Comparison of ENCODE assay signal across 1 cellular context in the genomic region with DNA sequence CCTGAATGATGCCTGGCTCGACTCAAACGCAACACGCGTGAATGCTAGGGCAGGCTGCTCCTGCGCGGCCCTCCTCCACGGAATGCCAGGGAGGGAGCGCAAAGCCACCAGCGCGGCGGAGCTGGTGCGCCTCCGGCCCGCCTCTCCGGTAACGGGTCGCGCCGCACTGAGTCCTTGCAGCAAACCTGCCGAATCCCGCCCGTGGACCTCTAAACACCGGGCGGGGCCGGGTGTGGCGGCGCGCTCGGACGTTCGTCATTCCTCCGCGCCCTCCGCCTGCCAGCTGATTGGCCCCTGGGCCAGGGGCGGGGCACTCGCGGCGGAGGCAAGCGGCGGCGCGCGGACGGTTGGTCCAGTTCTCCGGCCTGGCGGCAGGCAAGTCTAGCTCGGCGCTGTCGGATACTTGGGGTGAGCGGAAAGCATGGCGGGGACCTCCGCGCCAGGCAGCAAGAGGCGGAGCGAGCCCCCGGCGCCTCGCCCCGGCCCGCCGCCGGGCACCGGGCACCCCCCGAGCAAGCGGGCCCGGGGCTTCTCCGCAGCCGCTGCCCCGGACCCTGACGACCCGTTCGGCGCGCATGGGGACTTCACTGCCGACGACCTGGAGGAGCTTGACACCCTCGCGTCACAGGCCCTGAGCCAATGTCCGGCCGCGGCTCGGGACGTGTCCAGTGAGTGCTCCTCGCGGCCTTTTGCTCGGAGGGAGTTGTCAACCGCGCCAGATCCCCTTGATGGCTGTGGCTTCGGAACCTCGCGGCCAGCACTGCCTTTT.
TF ChIP-seq lines count a peak whose summit lies in the region.

Gene ATRIP (plus strand): TSS at position 313 of the 769 bp plus-strand sequence. CDS start 109 bp downstream, at position 422.

TF ChIP-seq in SK-N-SH, 30 proteins besides CTCF, POLR2A, EP300 and RAD21 (continued from another document):
- TF ChIP-seq, protein P1, sequence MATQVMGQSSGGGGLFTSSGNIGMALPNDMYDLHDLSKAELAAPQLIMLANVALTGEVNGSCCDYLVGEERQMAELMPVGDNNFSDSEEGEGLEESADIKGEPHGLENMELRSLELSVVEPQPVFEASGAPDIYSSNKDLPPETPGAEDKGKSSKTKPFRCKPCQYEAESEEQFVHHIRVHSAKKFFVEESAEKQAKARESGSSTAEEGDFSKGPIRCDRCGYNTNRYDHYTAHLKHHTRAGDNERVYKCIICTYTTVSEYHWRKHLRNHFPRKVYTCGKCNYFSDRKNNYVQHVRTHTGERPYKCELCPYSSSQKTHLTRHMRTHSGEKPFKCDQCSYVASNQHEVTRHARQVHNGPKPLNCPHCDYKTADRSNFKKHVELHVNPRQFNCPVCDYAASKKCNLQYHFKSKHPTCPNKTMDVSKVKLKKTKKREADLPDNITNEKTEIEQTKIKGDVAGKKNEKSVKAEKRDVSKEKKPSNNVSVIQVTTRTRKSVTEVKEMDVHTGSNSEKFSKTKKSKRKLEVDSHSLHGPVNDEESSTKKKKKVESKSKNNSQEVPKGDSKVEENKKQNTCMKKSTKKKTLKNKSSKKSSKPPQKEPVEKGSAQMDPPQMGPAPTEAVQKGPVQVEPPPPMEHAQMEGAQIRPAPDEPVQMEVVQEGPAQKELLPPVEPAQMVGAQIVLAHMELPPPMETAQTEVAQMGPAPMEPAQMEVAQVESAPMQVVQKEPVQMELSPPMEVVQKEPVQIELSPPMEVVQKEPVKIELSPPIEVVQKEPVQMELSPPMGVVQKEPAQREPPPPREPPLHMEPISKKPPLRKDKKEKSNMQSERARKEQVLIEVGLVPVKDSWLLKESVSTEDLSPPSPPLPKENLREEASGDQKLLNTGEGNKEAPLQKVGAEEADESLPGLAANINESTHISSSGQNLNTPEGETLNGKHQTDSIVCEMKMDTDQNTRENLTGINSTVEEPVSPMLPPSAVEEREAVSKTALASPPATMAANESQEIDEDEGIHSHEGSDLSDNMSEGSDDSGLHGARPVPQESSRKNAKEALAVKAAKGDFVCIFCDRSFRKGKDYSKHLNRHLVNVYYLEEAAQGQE (IDR thresholded peaks at IDR 0.05; ENCODE audit: low read depth, low read length): peak; percentile 45; the same call in 1 of the 2 replicates
- TF ChIP-seq RCOR1 (IDR thresholded peaks at IDR 0.05; ENCODE audit: low read length) (no peak; the same call in 1 of the 2 replicates), JUND (IDR thresholded peaks at IDR 0.05) (no peak), YY1 (IDR thresholded peaks at IDR 0.05; ENCODE audit: low read depth) (peak; percentile 52; the same call in 1 of the 2 replicates), POLR2AphosphoS5 (IDR thresholded peaks at IDR 0.05; ENCODE audit: low read depth, low read length) (peak; percentile 93), NFIC (IDR thresholded peaks at IDR 0.05; ENCODE audit: borderline replicate concordance) (no peak), TAF1 (IDR thresholded peaks at IDR 0.05; ENCODE audit: borderline replicate concordance, low read depth, low read length) (peak; percentile 91), MXI1 (IDR thresholded peaks at IDR 0.05; ENCODE audit: low read depth, low read length) (peak; percentile 86), RFX5 (IDR thresholded peaks at IDR 0.05; ENCODE audit: low read length) (no peak), FOXJ3 (CRISPR knock-in tag; IDR thresholded peaks at IDR 0.05) (no peak), TEAD4 (IDR thresholded peaks at IDR 0.05; ENCODE audit: borderline replicate concordance, insufficient read depth) (no peak), ELF1 (IDR thresholded peaks at IDR 0.05) (no peak; the same call in 1 of the 2 replicates), USF1 (IDR thresholded peaks at IDR 0.05; ENCODE audit: borderline replicate concordance, low read depth) (no peak), GATA2 (CRISPR knock-in tag; IDR thresholded peaks at IDR 0.05) (no peak), CHD2 (IDR thresholded peaks at IDR 0.05; ENCODE audit: low read length, partially characterized antibody) (peak; percentile 20), EZH2phosphoT487 (IDR thresholded peaks at IDR 0.05; ENCODE audit: borderline replicate concordance, low read depth) (no peak), RXRA (IDR thresholded peaks at IDR 0.05; ENCODE audit: borderline replicate concordance, low read depth) (no peak), TCF12 (IDR thresholded peaks at IDR 0.05) (no peak), SIN3A (IDR thresholded peaks at IDR 0.05; ENCODE audit: borderline replicate concordance, low read depth, low read length) (peak; percentile 95), FOSL2 (IDR thresholded peaks at IDR 0.05; ENCODE audit: borderline replicate concordance, low read depth) (no peak)
- TF ChIP-seq, protein P2, sequence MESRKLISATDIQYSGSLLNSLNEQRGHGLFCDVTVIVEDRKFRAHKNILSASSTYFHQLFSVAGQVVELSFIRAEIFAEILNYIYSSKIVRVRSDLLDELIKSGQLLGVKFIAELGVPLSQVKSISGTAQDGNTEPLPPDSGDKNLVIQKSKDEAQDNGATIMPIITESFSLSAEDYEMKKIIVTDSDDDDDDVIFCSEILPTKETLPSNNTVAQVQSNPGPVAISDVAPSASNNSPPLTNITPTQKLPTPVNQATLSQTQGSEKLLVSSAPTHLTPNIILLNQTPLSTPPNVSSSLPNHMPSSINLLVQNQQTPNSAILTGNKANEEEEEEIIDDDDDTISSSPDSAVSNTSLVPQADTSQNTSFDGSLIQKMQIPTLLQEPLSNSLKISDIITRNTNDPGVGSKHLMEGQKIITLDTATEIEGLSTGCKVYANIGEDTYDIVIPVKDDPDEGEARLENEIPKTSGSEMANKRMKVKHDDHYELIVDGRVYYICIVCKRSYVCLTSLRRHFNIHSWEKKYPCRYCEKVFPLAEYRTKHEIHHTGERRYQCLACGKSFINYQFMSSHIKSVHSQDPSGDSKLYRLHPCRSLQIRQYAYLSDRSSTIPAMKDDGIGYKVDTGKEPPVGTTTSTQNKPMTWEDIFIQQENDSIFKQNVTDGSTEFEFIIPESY (IDR thresholded peaks at IDR 0.05; ENCODE audit: borderline replicate concordance, low read depth): no peak
- TF ChIP-seq, protein P3, sequence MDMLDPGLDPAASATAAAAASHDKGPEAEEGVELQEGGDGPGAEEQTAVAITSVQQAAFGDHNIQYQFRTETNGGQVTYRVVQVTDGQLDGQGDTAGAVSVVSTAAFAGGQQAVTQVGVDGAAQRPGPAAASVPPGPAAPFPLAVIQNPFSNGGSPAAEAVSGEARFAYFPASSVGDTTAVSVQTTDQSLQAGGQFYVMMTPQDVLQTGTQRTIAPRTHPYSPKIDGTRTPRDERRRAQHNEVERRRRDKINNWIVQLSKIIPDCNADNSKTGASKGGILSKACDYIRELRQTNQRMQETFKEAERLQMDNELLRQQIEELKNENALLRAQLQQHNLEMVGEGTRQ (IDR thresholded peaks at IDR 0.05; ENCODE audit: borderline replicate concordance, low read depth, low read length): no peak
- TF ChIP-seq, protein P4, sequence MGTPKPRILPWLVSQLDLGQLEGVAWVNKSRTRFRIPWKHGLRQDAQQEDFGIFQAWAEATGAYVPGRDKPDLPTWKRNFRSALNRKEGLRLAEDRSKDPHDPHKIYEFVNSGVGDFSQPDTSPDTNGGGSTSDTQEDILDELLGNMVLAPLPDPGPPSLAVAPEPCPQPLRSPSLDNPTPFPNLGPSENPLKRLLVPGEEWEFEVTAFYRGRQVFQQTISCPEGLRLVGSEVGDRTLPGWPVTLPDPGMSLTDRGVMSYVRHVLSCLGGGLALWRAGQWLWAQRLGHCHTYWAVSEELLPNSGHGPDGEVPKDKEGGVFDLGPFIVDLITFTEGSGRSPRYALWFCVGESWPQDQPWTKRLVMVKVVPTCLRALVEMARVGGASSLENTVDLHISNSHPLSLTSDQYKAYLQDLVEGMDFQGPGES (IDR thresholded peaks at IDR 0.05; ENCODE audit: low read depth, low read length): peak; percentile 45; the same call in 1 of the 2 replicates
- TF ChIP-seq, protein P5, sequence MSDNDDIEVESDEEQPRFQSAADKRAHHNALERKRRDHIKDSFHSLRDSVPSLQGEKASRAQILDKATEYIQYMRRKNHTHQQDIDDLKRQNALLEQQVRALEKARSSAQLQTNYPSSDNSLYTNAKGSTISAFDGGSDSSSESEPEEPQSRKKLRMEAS (IDR thresholded peaks at IDR 0.05; ENCODE audit: low read depth): peak; percentile 87
- TF ChIP-seq, protein P6, sequence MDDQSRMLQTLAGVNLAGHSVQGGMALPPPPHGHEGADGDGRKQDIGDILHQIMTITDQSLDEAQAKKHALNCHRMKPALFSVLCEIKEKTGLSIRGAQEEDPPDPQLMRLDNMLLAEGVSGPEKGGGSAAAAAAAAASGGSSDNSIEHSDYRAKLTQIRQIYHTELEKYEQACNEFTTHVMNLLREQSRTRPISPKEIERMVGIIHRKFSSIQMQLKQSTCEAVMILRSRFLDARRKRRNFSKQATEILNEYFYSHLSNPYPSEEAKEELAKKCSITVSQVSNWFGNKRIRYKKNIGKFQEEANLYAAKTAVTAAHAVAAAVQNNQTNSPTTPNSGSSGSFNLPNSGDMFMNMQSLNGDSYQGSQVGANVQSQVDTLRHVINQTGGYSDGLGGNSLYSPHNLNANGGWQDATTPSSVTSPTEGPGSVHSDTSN (IDR thresholded peaks at IDR 0.05): no peak
